7 cellular contexts compared by ENCODE assay signal in the genomic region with DNA sequence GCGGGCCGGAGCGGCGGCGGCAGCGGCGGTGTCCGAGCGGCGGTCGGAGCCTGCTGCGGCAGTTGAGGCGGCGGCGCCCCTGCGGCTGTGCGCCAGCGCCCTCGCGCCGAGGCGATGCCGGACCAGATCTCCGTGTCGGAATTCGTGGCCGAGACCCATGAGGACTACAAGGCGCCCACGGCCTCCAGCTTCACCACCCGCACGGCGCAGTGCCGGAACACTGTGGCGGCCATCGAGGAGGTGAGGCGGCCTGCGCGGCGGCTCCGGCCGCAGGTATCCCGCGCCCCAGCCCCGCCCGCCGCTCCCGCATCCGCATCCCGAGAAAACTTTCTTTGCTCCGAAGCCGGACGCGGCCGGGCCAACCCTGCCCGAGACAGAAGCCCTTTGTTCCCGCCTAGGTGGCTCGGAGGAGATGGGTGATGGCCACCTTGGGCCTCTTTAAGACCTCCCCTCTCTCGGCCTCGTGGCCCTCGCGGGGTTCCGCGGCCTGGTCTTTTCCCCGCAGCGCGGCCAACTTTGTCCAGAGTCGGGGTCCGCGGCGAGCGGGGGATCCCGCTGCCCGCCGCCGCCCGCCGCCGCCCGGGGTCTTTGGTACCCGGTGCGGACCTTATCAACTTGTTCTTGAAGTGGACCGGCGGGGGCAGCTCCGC. TPM values are rescaled to one million over a fixed set of nuclear protein-coding genes. Genes with fewer than 3 reads are reported as not detected.
A peak's percentile ranks its signal among the peaks of the same experiment; 100 is the strongest.
DNase-seq lines count a peak whose midpoint lies in the region; ATAC-seq and TF ChIP-seq lines count a peak whose summit lies in the region.

No MANE protein-coding gene starts in this region.

- WGBS in esophagus muscularis mucosa: under 1% methylated on average over 29 of the region's 84 CpGs

- H3K36me3 ChIP-seq in HAP-1 (replicated peaks) (no peaks in the 10 kb centered on the region), esophagus muscularis mucosa (no peaks in the 10 kb centered on the region)

- H3K27ac Mint-ChIP-seq in T-helper 17 cell: no peak overlapping the region
- peak overlapping the region in 1 of 3 experiments; percentile 22 for H3K27ac Mint-ChIP-seq in nephron

- H3K9me3 Mint-ChIP-seq in nephron: no peaks in the 10 kb centered on the region

- no peaks in the 10 kb centered on the region for H3K27me3 ChIP-seq in HAP-1 (ENCODE audit: low read depth)
- H3K27me3 ChIP-seq in esophagus muscularis mucosa: no peaks in the 10 kb centered on the region

- intact Hi-C loops in esophagus muscularis mucosa (cut with DNase I): loop anchor here (1.0 to 10.0 kb wide), 4 partner anchors 64 to 218 kb away; partner anchors contain the start of genes CPSF3 and ITGB1BP1

- peak overlapping the region; percentile 80 to 89 (median 86) for H3K27ac ChIP-seq in esophagus muscularis mucosa (replicated peaks in 1 of 4)

- H3K4me3 Mint-ChIP-seq in T-helper 17 cell (peak overlapping the region; percentile 64), nephron (peak overlapping the region; percentile 76 to 84 (median 80))

- H3K9me3 ChIP-seq in HAP-1: no peaks in the 10 kb centered on the region
- H3K9me3 ChIP-seq in T-helper 17 cell (ENCODE audit: control insufficient read depth, low read length, poor library complexity, severe bottlenecking): no peaks in the 10 kb centered on the region
- H3K9me3 ChIP-seq in esophagus muscularis mucosa: no peaks in the 10 kb centered on the region

- TF ChIP-seq POLR2A in esophagus muscularis mucosa (IDR thresholded peaks at IDR 0.05; ENCODE audit: low read depth): no peak

- H3K4me1 ChIP-seq in HAP-1 (peaks cover 19% of the 10 kb centered on the region), esophagus muscularis mucosa (peaks cover 19 to 56% (median 55%) of the 10 kb centered on the region in 4 donors)

- H3K36me3 Mint-ChIP-seq in T-helper 17 cell (ENCODE audit: low read depth) (no peaks in the 10 kb centered on the region), nephron (ENCODE audit: low read depth) (peaks cover 8% of the 10 kb centered on the region)

- H3K4me1 Mint-ChIP-seq in T-helper 17 cell (peaks cover 4% of the 10 kb centered on the region), nephron (peaks cover 37% of the 10 kb centered on the region)

- TF ChIP-seq CTCF in esophagus muscularis mucosa (IDR thresholded peaks at IDR 0.05): no peak
- TF ChIP-seq CTCF in nephron (IDR thresholded peaks at IDR 0.05; ENCODE audit: unreplicated experiment in 3 of 3): no peak

- ATAC-seq in T-helper 17 cell: no peak
- no peak for ATAC-seq in GM19023 (IDR thresholded peaks at IDR 0.05; ENCODE audit: unreplicated experiment)

- peak overlapping the region; percentile 44 for H3K4me3 ChIP-seq in GM08714 (ENCODE audit: low read length)
- peak overlapping the region; percentile 67 for H3K4me3 ChIP-seq in HAP-1
- peak overlapping the region; percentile 67 to 93 (median 83) for H3K4me3 ChIP-seq in esophagus muscularis mucosa

- no peak for TF ChIP-seq EP300 in esophagus muscularis mucosa (IDR thresholded peaks at IDR 0.05)

- in situ Hi-C loops in HAP-1 (cut with MboI; ENCODE audit: low sequenced_read_pairs): no loop called here

- H3K27me3 Mint-ChIP-seq in T-helper 17 cell (peaks cover 49% of the 10 kb centered on the region), nephron (ENCODE audit: low read depth) (no peaks in the 10 kb centered on the region)

- DNase-seq in HAP-1 (ENCODE audit: low spot score in 2 of 2) (peak; percentile 13 to 45), T-helper 17 cell (no peak), esophagus muscularis mucosa (ENCODE audit: extremely low spot score) (no peak), Ammon's horn (ENCODE audit: low spot score) (no peak)

RNA-seq across cellular contexts. Expression of gene ASAP2, which starts 0.5 kb away (rescaled TPM):
- 10 to 100 TPM in 1 of 2 donors, under 1 TPM in 1; 0.75 to 14.8 TPM for total RNA-seq in T-helper 17 cell
- 10 to 100 TPM; 18.7 to 24.0 (median 21.3) TPM for total RNA-seq in esophagus muscularis mucosa

Comparison
In these comparisons a context has a peak if more than half of its experiments do, and no peak if none do; other contexts are left out.
1. DNase-seq: peak in HAP-1 (2 of 2); none in T-helper 17 cell (0 of 3), esophagus muscularis mucosa (single experiment) and Ammon's horn (single experiment).
2. Peak in every context shown above with its lines, with median percentiles within 50 percentile points of each other: H3K4me3 ChIP-seq.